In genomic region chr12:108567974-108568652, GRCh38 we compare ENCODE assay signal across 8 cellular contexts. TPM values are rescaled to one million over a fixed set of nuclear protein-coding genes. Genes with fewer than 3 reads are reported as not detected.
DNase-seq lines count a peak whose midpoint lies in the region; ATAC-seq and TF ChIP-seq lines count a peak whose summit lies in the region.

No MANE protein-coding gene starts in this region.

- intact Hi-C loops in CD8-positive, alpha-beta T cell (cut with DNase I, micrococcal nuclease): loop anchor here (1.0 to 5.0 kb wide), 3 partner anchors 50 to 384 kb away; no protein-coding TSS in a partner anchor
- intact Hi-C loops in IMR-90 (cut with micrococcal nuclease): no loop called here
- intact Hi-C loops in naive thymus-derived CD4-positive, alpha-beta T cell (cut with micrococcal nuclease): loop anchor here (1.0 kb wide), 2 partner anchors 50 to 65 kb away; partner anchors contain the start of gene SELPLG (in 1 of the 2)
- intact Hi-C loops in head of caudate nucleus (cut with DNase I): loop anchor here (10.0 kb wide), 1 partner anchor 237 kb away; no protein-coding TSS in a partner anchor

- H3K56ac ChIP-seq in IMR-90 (ENCODE audit: extremely low read depth, insufficient read depth, low read length): no peak overlapping the region

- no peak overlapping the region for H2BK20ac ChIP-seq in IMR-90 (ENCODE audit: low read depth, low read length)

- H3K27ac ChIP-seq in CD8-positive, alpha-beta T cell (ENCODE audit: low read depth, low read length): peak overlapping the region; percentile 57
- no peak overlapping the region for H3K27ac ChIP-seq in IMR-90 (ENCODE audit: insufficient read depth, low read length)
- peak overlapping the region; percentile 72 for H3K27ac ChIP-seq in naive thymus-derived CD4-positive, alpha-beta T cell (ENCODE audit: low read depth, low read length)

- no peak overlapping the region for H3K23ac ChIP-seq in IMR-90 (ENCODE audit: low read depth, low read length)

- no peak overlapping the region for H3K18ac ChIP-seq in IMR-90 (ENCODE audit: low read depth, low read length)

- no peak overlapping the region for H2BK120ac ChIP-seq in IMR-90 (ENCODE audit: low read depth, low read length)

- H4K20me1 ChIP-seq in IMR-90 (ENCODE audit: insufficient read depth, low read length): 0 out of 2 replicates have a peak, but pooled peaks cover 4% of the 10 kb centered on the region

- no peak overlapping the region for H3K9ac ChIP-seq in IMR-90 (ENCODE audit: low read depth, low read length)

- H3K36me3 ChIP-seq in CD8-positive, alpha-beta T cell (ENCODE audit: insufficient read depth, low read length): peaks cover 43% of the 10 kb centered on the region
- H3K36me3 ChIP-seq in IMR-90 (ENCODE audit: control insufficient read depth, insufficient read depth, low read length): peaks cover 38% of the 10 kb centered on the region
- H3K36me3 ChIP-seq in naive thymus-derived CD4-positive, alpha-beta T cell (ENCODE audit: control insufficient read depth in 2 of 3, insufficient read depth in 3 of 3, low read length in 3 of 3): peaks cover 38% of the 10 kb centered on the region in 3 experiments

- no peak overlapping the region for H3K4ac ChIP-seq in IMR-90 (ENCODE audit: low read depth, low read length)

- no peak for TF ChIP-seq POLR2A in IMR-90 (IDR thresholded peaks at IDR 0.05; ENCODE audit: low read depth, low read length)

- no peaks in the 10 kb centered on the region for H3K27me3 ChIP-seq in CD8-positive, alpha-beta T cell (ENCODE audit: insufficient read depth, low read length)
- H3K27me3 ChIP-seq in IMR-90 (ENCODE audit: control insufficient read depth, insufficient read depth, low read length): no peaks in the 10 kb centered on the region
- H3K27me3 ChIP-seq in naive thymus-derived CD4-positive, alpha-beta T cell (ENCODE audit: control insufficient read depth in 2 of 2, insufficient read depth in 2 of 2, low read length in 2 of 2): no peaks in the 10 kb centered on the region

- CTCF ChIA-PET in CD8-positive, alpha-beta T cell (lab: Charles Lee): interaction anchor here (0.6 to 15.7 kb wide), 6 partner anchors 49 to 234 kb away, joined by 3 to 353 read pairs (median 103); partner anchors contain the start of gene SELPLG
- CTCF ChIA-PET in IMR-90 (lab: Yijun Ruan, JAX): interaction anchor here (6.5 kb wide), 1 partner anchor 50 kb away, joined by 37 read pairs; no protein-coding TSS in a partner anchor
- CTCF ChIA-PET in naive thymus-derived CD4-positive, alpha-beta T cell (lab: Charles Lee): interaction anchor here (0.5 to 9.7 kb wide), 9 partner anchors 9 to 236 kb away, joined by 3 to 119 read pairs (median 4); partner anchors contain the start of gene SELPLG

- POLR2A ChIA-PET in CD8-positive, alpha-beta T cell (lab: Charles Lee): interaction anchor here (0.8 to 8.6 kb wide), 11 partner anchors 8 to 484 kb away, joined by 3 to 105 read pairs (median 4); partner anchors contain the start of genes SELPLG and USP30
- POLR2A ChIA-PET in IMR-90 (lab: Charles Lee; ENCODE audit: unreplicated experiment): no interaction called here
- POLR2A ChIA-PET in naive thymus-derived CD4-positive, alpha-beta T cell (lab: Charles Lee): interaction anchor here (0.9 to 15.1 kb wide), 4 partner anchors 50 to 289 kb away, joined by 3 to 200 read pairs (median 56); partner anchors contain the start of genes SELPLG and SSH1

- no peaks in the 10 kb centered on the region for H3K9me1 ChIP-seq in IMR-90 (ENCODE audit: insufficient read depth, low read length)

- no peaks in the 10 kb centered on the region for H3K9me3 Mint-ChIP-seq in CD8-positive, alpha-beta T cell
- peaks cover 0 to under 1% (median 0%) of the 10 kb centered on the region in 11 donors for H3K9me3 Mint-ChIP-seq in naive thymus-derived CD4-positive, alpha-beta T cell
- no peaks in the 10 kb centered on the region for H3K9me3 Mint-ChIP-seq in progenitor cell of endocrine pancreas (ENCODE audit: low read depth)

- peak overlapping the region; percentile 97 for H3K27ac Mint-ChIP-seq in CD8-positive, alpha-beta T cell
- peak overlapping the region; percentile 87 to 99 (median 98) for H3K27ac Mint-ChIP-seq in naive thymus-derived CD4-positive, alpha-beta T cell
- H3K27ac Mint-ChIP-seq in progenitor cell of endocrine pancreas: no peak overlapping the region

- H3K4me1 Mint-ChIP-seq in CD8-positive, alpha-beta T cell (ENCODE audit: low read depth): peaks cover 81% of the 10 kb centered on the region
- H3K4me1 Mint-ChIP-seq in naive thymus-derived CD4-positive, alpha-beta T cell: peaks cover 26 to 96% (median 87%) of the 10 kb centered on the region in 7 donors
- H3K4me1 Mint-ChIP-seq in progenitor cell of endocrine pancreas (ENCODE audit: low read depth): peaks cover 3% of the 10 kb centered on the region

- DNase-seq in CD8-positive, alpha-beta T cell: no peak
- DNase-seq in IMR-90: peak; percentile 15
- DNase-seq in astrocyte of the spinal cord (ENCODE audit: low read depth, low spot score): peak; percentile 36
- peak in 1 of 9 donors; percentile 18 for DNase-seq in naive thymus-derived CD4-positive, alpha-beta T cell
- DNase-seq in head of caudate nucleus: no peak
- DNase-seq in progenitor cell of endocrine pancreas (ENCODE audit: low spot score, unreplicated experiment): no peak
- DNase-seq in NCI-H2029 treated with DMSO at 0.1 percent for 48 hours (lab: John Stamatoyannopoulos, UW): no peak

- in situ Hi-C loops in IMR-90 (cut with MboI; ENCODE audit: low sequenced_read_pairs) (loop anchor here (5.0 to 10.0 kb wide), 3 partner anchors 49 to 387 kb away; no protein-coding TSS in a partner anchor), astrocyte of the spinal cord (cut with HindIII; ENCODE audit: low sequenced_read_pairs) (no loop called here)

- no peak for ATAC-seq in CD8-positive, alpha-beta T cell
- ATAC-seq in IMR-90 (ENCODE audit: low read depth) (no peak), HG03432 (IDR thresholded peaks at IDR 0.05; ENCODE audit: unreplicated experiment) (no peak)
- ATAC-seq in naive thymus-derived CD4-positive, alpha-beta T cell: no peak

- 92% methylated on average over 2 of the region's 3 CpGs; no CpG with 5 or more reads in 1 of the 2 experiments for WGBS in IMR-90 (ENCODE audit: extremely low coverage in 2 of 2, insufficient read length in 1 of 2), 2 experiments

- peaks cover 9 to 20% of the 10 kb centered on the region in 2 experiments for H3K79me1 ChIP-seq in IMR-90 (ENCODE audit: low read depth in 1 of 2, low read length in 2 of 2)

- H3K4me1 ChIP-seq in CD8-positive, alpha-beta T cell (ENCODE audit: insufficient read depth, low read length): peaks cover 57% of the 10 kb centered on the region
- no peaks in the 10 kb centered on the region for H3K4me1 ChIP-seq in IMR-90 (ENCODE audit: control insufficient read depth, insufficient read depth, low read length)
- peaks cover 30 to 55% of the 10 kb centered on the region in 2 donors for H3K4me1 ChIP-seq in naive thymus-derived CD4-positive, alpha-beta T cell (ENCODE audit: control insufficient read depth in 2 of 2, insufficient read depth in 2 of 2, low read length in 2 of 2)

- H4K91ac ChIP-seq in IMR-90 (ENCODE audit: insufficient read depth, low read depth, low read length): no peak overlapping the region

- H4K8ac ChIP-seq in IMR-90 (ENCODE audit: low read depth in 2 of 2, low read length in 2 of 2): no peak overlapping the region

- dilution Hi-C loops in IMR-90 (cut with HindIII; ENCODE audit: low sequenced_read_pairs, unreplicated experiment): no loop called here

- H2BK15ac ChIP-seq in IMR-90 (ENCODE audit: low read depth, low read length): no peak overlapping the region

- peak overlapping the region; percentile 71 for H3K4me3 Mint-ChIP-seq in CD8-positive, alpha-beta T cell
- H3K4me3 Mint-ChIP-seq in naive thymus-derived CD4-positive, alpha-beta T cell: peak overlapping the region; percentile 76 to 91 (median 83)
- H3K4me3 Mint-ChIP-seq in progenitor cell of endocrine pancreas (ENCODE audit: low read depth): no peak overlapping the region

- TF ChIP-seq RAD21 in IMR-90 (IDR thresholded peaks at IDR 0.05; ENCODE audit: low read length): no peak

- H2BK5ac ChIP-seq in IMR-90 (ENCODE audit: low read depth, low read length, poor library complexity, severe bottlenecking): no peak overlapping the region

- H3K36me3 Mint-ChIP-seq in CD8-positive, alpha-beta T cell: peaks cover 69% of the 10 kb centered on the region
- H3K36me3 Mint-ChIP-seq in naive thymus-derived CD4-positive, alpha-beta T cell: peaks cover 0 to 38% (median 25%) of the 10 kb centered on the region in 5 donors
- H3K36me3 Mint-ChIP-seq in progenitor cell of endocrine pancreas (ENCODE audit: insufficient read depth): peaks cover 12% of the 10 kb centered on the region

- no TSS peak for BruUV-seq in IMR-90 (replicated peaks; lab: Mats Ljungman, UMichigan)

- no peak overlapping the region for H2AK5ac ChIP-seq in IMR-90 (ENCODE audit: low read depth, low read length)

- H2AFZ ChIP-seq in IMR-90 (replicated peaks; ENCODE audit: low read length, poor library complexity): no peak overlapping the region

- no peak overlapping the region for H3K14ac ChIP-seq in IMR-90 (replicated peaks; ENCODE audit: low read depth, low read length)

- H3K4me2 ChIP-seq in IMR-90 (ENCODE audit: low read depth, low read length): no peak overlapping the region

- no peak overlapping the region for H4K5ac ChIP-seq in IMR-90 (ENCODE audit: low read depth, low read length)

- H3K9me3 ChIP-seq in CD8-positive, alpha-beta T cell (ENCODE audit: low read length): no peaks in the 10 kb centered on the region
- no peaks in the 10 kb centered on the region for H3K9me3 ChIP-seq in IMR-90 (ENCODE audit: control insufficient read depth, insufficient read depth, low read length)
- no peaks in the 10 kb centered on the region for H3K9me3 ChIP-seq in naive thymus-derived CD4-positive, alpha-beta T cell (ENCODE audit: control insufficient read depth in 2 of 3, low read length in 3 of 3)

- TF ChIP-seq CTCF in CD8-positive, alpha-beta T cell (IDR thresholded peaks at IDR 0.05): no peak
- TF ChIP-seq CTCF in IMR-90 (conservative IDR thresholded peaks at IDR 0.05; ENCODE audit: low read depth, low read length): no peak
- no peak for TF ChIP-seq CTCF in astrocyte of the spinal cord (IDR thresholded peaks at IDR 0.05; ENCODE audit: low read depth, low read length)
- no peak for TF ChIP-seq CTCF in progenitor cell of endocrine pancreas (IDR thresholded peaks at IDR 0.05; ENCODE audit: unreplicated experiment)

- no peaks in the 10 kb centered on the region for H3K27me3 Mint-ChIP-seq in CD8-positive, alpha-beta T cell (ENCODE audit: low read depth)
- no peaks in the 10 kb centered on the region for H3K27me3 Mint-ChIP-seq in naive thymus-derived CD4-positive, alpha-beta T cell
- peaks cover 3% of the 10 kb centered on the region for H3K27me3 Mint-ChIP-seq in progenitor cell of endocrine pancreas

- H2AK9ac ChIP-seq in IMR-90 (replicated peaks; ENCODE audit: low read depth, low read length, poor library complexity): no peak overlapping the region

- peak overlapping the region; percentile 5 for H3K4me3 ChIP-seq in CD8-positive, alpha-beta T cell (ENCODE audit: low read depth, low read length)
- no peak overlapping the region for H3K4me3 ChIP-seq in IMR-90 (ENCODE audit: insufficient read depth, low read depth, low read length)
- H3K4me3 ChIP-seq in astrocyte of the spinal cord (ENCODE audit: low read depth, low read length): no peak overlapping the region
- peak overlapping the region; percentile 24 for H3K4me3 ChIP-seq in naive thymus-derived CD4-positive, alpha-beta T cell (ENCODE audit: low read length)

RNA-seq across cellular contexts. Expression of gene ISCU, which starts 5.7 kb away (rescaled TPM):
- 100 to 1,000 TPM; 254 to 260 TPM for total RNA-seq in CD8-positive, alpha-beta T cell
- total RNA-seq in IMR-90 (2012; rRNA removed) (52.7 and 58.3 TPM in 2 replicates), progenitor cell of endocrine pancreas (57.4 and 69.7 TPM in 2 replicates)
- 77.9 and 87.2 TPM in 2 replicates for polyA plus RNA-seq in IMR-90 (2012; rRNA removed)
- polyA plus RNA-seq in IMR-90 (2012; cell fraction: cytosol; rRNA removed): 38.1 and 73.2 TPM in 2 replicates
- 37.4 and 201 TPM in 2 replicates for polyA plus RNA-seq in IMR-90 (2012; cell fraction: nucleus; rRNA removed; ENCODE audit: low replicate concordance)
- total RNA-seq in naive thymus-derived CD4-positive, alpha-beta T cell: 100 to 1,000 TPM in 4 of 5 experiments, 10 to 100 TPM in 1; 51.7 to 212 (median 191) TPM
- 100 to 1,000 TPM; 325 to 401 TPM for polyA plus RNA-seq in naive thymus-derived CD4-positive, alpha-beta T cell

RNA-seq across cellular contexts. Expression of gene SART3, which starts 7.1 kb away (rescaled TPM):
- total RNA-seq in CD8-positive, alpha-beta T cell: 100 to 1,000 TPM in 1 of 2 experiments, 10 to 100 TPM in 1; 95.3 to 109 TPM
- total RNA-seq in IMR-90 (2012; rRNA removed) (37.8 and 61.7 TPM in 2 replicates), progenitor cell of endocrine pancreas (74.5 and 87.6 TPM in 2 replicates)
- 19.8 and 22.6 TPM in 2 replicates for polyA plus RNA-seq in IMR-90 (2012; rRNA removed)
- polyA plus RNA-seq in IMR-90 (2012; cell fraction: cytosol; rRNA removed): 11.8 and 12.7 TPM in 2 replicates
- polyA plus RNA-seq in IMR-90 (2012; cell fraction: nucleus; rRNA removed; ENCODE audit: low replicate concordance): 18.0 and 42.4 TPM in 2 replicates
- total RNA-seq in naive thymus-derived CD4-positive, alpha-beta T cell: 10 to 100 TPM; 80.0 to 99.3 (median 87.6) TPM
- 10 to 100 TPM; 34.3 to 49.2 TPM for polyA plus RNA-seq in naive thymus-derived CD4-positive, alpha-beta T cell

RNA-seq across cellular contexts. Expression of gene TMEM119, which starts 29.8 kb away (rescaled TPM):
- total RNA-seq in CD8-positive, alpha-beta T cell: 1 to 10 TPM; 1.2 to 1.9 TPM
- total RNA-seq in IMR-90 (2012; rRNA removed): 6.7 and 8.1 TPM in 2 replicates
- polyA plus RNA-seq in IMR-90 (2012; rRNA removed): 8.4 and 9.2 TPM in 2 replicates
- 9.3 and 21.4 TPM in 2 replicates for polyA plus RNA-seq in IMR-90 (2012; cell fraction: cytosol; rRNA removed)
- polyA plus RNA-seq in IMR-90 (2012; cell fraction: nucleus; rRNA removed; ENCODE audit: low replicate concordance): 4.5 and 5.0 TPM in 2 replicates
- total RNA-seq in naive thymus-derived CD4-positive, alpha-beta T cell: 1 to 10 TPM in 2 of 5 experiments, under 1 TPM in 2, not detected in 1; 0.27 to 1.6 (median 0.81) TPM
- under 1 TPM; 0.13 to 0.59 TPM for polyA plus RNA-seq in naive thymus-derived CD4-positive, alpha-beta T cell
- 0.24 TPM in 1 of 2 replicates, not detected in the other for total RNA-seq in progenitor cell of endocrine pancreas

RNA-seq across cellular contexts. Expression of gene FICD, which starts 53.0 kb away (rescaled TPM):
- total RNA-seq in CD8-positive, alpha-beta T cell: 1 to 10 TPM; 4.2 to 4.3 TPM
- total RNA-seq in IMR-90 (2012; rRNA removed): 10.8 and 11.3 TPM in 2 replicates
- polyA plus RNA-seq in IMR-90 (2012; rRNA removed): 4.0 and 4.2 TPM in 2 replicates
- polyA plus RNA-seq in IMR-90 (2012; cell fraction: cytosol; rRNA removed): 3.3 and 5.3 TPM in 2 replicates
- 1.4 and 2.6 TPM in 2 replicates for polyA plus RNA-seq in IMR-90 (2012; cell fraction: nucleus; rRNA removed; ENCODE audit: low replicate concordance)
- total RNA-seq in naive thymus-derived CD4-positive, alpha-beta T cell: 1 to 10 TPM; 2.8 to 9.7 (median 6.9) TPM
- polyA plus RNA-seq in naive thymus-derived CD4-positive, alpha-beta T cell: 1 to 10 TPM; 1.6 to 2.7 TPM
- total RNA-seq in progenitor cell of endocrine pancreas: 3.6 and 3.7 TPM in 2 replicates

Comparison
In these comparisons a context has a peak if more than half of its experiments do, and no peak if none do; other contexts are left out.
1. DNase-seq: peak in IMR-90 (single experiment) and astrocyte of the spinal cord (single experiment); none in CD8-positive, alpha-beta T cell (0 of 7), head of caudate nucleus (0 of 42), progenitor cell of endocrine pancreas (single experiment) and NCI-H2029 treated with DMSO at 0.1 percent for 48 hours (single experiment).
2. H3K4me3 ChIP-seq: peak in CD8-positive, alpha-beta T cell (single experiment) and naive thymus-derived CD4-positive, alpha-beta T cell (single experiment); none in IMR-90 (single experiment) and astrocyte of the spinal cord (single experiment).